In the genomic region with DNA sequence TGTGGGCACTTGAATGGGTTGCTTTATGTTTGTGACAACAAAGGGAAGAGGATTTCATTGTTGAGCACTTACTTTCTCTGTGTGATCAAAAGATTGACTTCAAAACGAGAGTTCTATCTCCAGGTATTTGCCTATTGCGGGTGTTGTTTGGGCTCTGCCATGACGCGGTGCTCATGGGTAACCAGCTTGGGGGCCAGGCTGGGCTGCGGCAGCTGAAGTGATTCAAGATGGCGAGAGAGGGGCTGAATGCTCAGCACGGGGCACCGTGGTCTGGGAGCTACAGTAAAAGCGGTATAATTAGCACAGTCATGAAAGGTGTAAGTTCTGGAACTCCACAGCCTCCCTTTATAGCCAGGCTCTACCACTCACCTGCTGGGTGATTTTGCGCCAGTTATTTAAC, we compare ENCODE assay signal across 25 cellular contexts. TPM values are rescaled to one million over a fixed set of nuclear protein-coding genes. Genes with fewer than 3 reads are reported as not detected.
"Had no signal": no experiment of that assay in that cellular context is flagged by ENCODE, and none has a peak within 500 bp of the region (broad histone marks: within the 10 kb centered on the region; RNA-seq: fewer than 3 reads in every experiment).

No MANE protein-coding gene starts in this region.

- ATAC-seq: effector memory CD8-positive, alpha-beta T cell; esophagus mucosa; gastrocnemius medialis; heart right ventricle; left lung; left ventricle myocardium superior; lower lobe of right lung; mucosa of descending colon had no signal

- H3K27ac ChIP-seq: epithelial cell of prostate, esophagus squamous epithelium, gastrocnemius medialis, heart right ventricle, left lung, lower lobe of right lung had no signal

- H3K4me1 ChIP-seq: gastrocnemius medialis, left lung, lower lobe of right lung had no signal

- H3K9me3 ChIP-seq: esophagus squamous epithelium, gastrocnemius medialis, heart right ventricle, left lung, lower lobe of right lung, mucosa of descending colon had no signal

- FAIRE-seq: colon, endometrium, islet of Langerhans, keratinocyte had no signal

- H3K27me3 ChIP-seq: esophagus squamous epithelium had no signal

- H3K4me3 ChIP-seq: esophagus squamous epithelium, gastrocnemius medialis, heart right ventricle, left lung, lower lobe of right lung, mucosa of descending colon had no signal

- H3K36me3 ChIP-seq: esophagus squamous epithelium, gastrocnemius medialis, heart right ventricle, left lung, lower lobe of right lung had no signal

- DNase-seq: cortex of kidney; effector CD8-positive, alpha-beta T cell; effector memory CD8-positive, alpha-beta T cell; endodermal cell; erythroblast; esophagus squamous epithelium; foreskin fibroblast; foreskin melanocyte; gastrocnemius medialis; glutamatergic neuron; heart right ventricle; hippocampal formation; left cardiac atrium; left lung; left ventricle myocardium superior; lower lobe of right lung; mesenchymal stem cell; mucosa of descending colon had no signal

RNA-seq across cellular contexts. Expression of gene ADCY5, which starts 31.0 kb away (rescaled TPM):
- total RNA-seq: glomerular endothelial cell had no signal
- polyA plus RNA-seq: keratinocyte had no signal
